In genomic region chr17:32998111-32998892, GRCh38 we compare ENCODE assay signal across 8 cellular contexts. TPM values are rescaled to one million over a fixed set of nuclear protein-coding genes. Genes with fewer than 3 reads are reported as not detected.
DNase-seq lines count a peak whose midpoint lies in the region; ATAC-seq and TF ChIP-seq lines count a peak whose summit lies in the region.

No MANE protein-coding gene starts in this region.

- H3K9me3 Mint-ChIP-seq in chondrocyte (ENCODE audit: low read depth): peaks cover 4% of the 10 kb centered on the region

- peak; percentile 76 for ATAC-seq in left colon
- no peak for ATAC-seq in GM21528 (IDR thresholded peaks at IDR 0.05; ENCODE audit: low FRiP score, unreplicated experiment)

- intact Hi-C loops in left colon (cut with DNase I, micrococcal nuclease): loop anchor here in 1 of 2 donors (10.0 kb wide), 1 partner anchor 214 kb away; no protein-coding TSS in a partner anchor

- peaks cover 8% of the 10 kb centered on the region for H3K4me1 Mint-ChIP-seq in chondrocyte (ENCODE audit: low read depth)

- peak overlapping the region; percentile 67 for H3K27ac Mint-ChIP-seq in chondrocyte (ENCODE audit: unreplicated experiment)

- no peaks in the 10 kb centered on the region for H3K36me3 Mint-ChIP-seq in chondrocyte (ENCODE audit: low read depth)

- DNase-seq in AG08395 (ENCODE audit: low spot score): peak; percentile 87
- peak; percentile 79 for DNase-seq in GM20000 (ENCODE audit: low spot score)
- DNase-seq in NCI-H2227 (lab: John Stamatoyannopoulos, UW; ENCODE audit: unreplicated experiment): peak; percentile 74
- DNase-seq in activated CD4-positive, alpha-beta T cell treated with anti-CD3 and anti-CD28 coated beads for 4 hours: peak; percentile 56 to 71
- DNase-seq in chondrocyte (ENCODE audit: low spot score): no peak
- peak; percentile 72 to 94 for DNase-seq in left colon
- DNase-seq in stimulated activated CD4-positive, alpha-beta T cell treated with anti-CD3 and anti-CD28 coated beads, Interleukin-2, amount 100 ng/mL, for 24 hours: peak; percentile 83 to 84

- peak overlapping the region; percentile 63 for H3K4me3 Mint-ChIP-seq in chondrocyte (ENCODE audit: unreplicated experiment)

- TF ChIP-seq CTCF in GM20000 (IDR thresholded peaks at IDR 0.05; ENCODE audit: extremely low read depth, missing control alignments) (peak; percentile 85), chondrocyte (IDR thresholded peaks at IDR 0.05) (peak; percentile 97)

- H3K27me3 Mint-ChIP-seq in chondrocyte (ENCODE audit: low read depth): peaks cover 6% of the 10 kb centered on the region

RNA-seq across cellular contexts. Expression of gene SPACA3, which starts 6.7 kb away (rescaled TPM):
- total RNA-seq in chondrocyte (not detected in 3 replicates), left colon (not detected)
